Comparison of ENCODE assay signal across 19 cellular contexts in genomic region chr18:56202567-56203136, GRCh38.
"Had no signal": no experiment of that assay in that cellular context is flagged by ENCODE, and none has a peak within 500 bp of the region (broad histone marks: within the 10 kb centered on the region; RNA-seq: fewer than 3 reads in every experiment).

No MANE protein-coding gene starts in this region.

- H3K9me3 ChIP-seq: colonic mucosa had no signal

- H3K27ac ChIP-seq: cardiac muscle cell, colonic mucosa, esophagus squamous epithelium had no signal

- ATAC-seq: activated T-cell treated with anti-CD3 and anti-CD28 coated beads, Interleukin-2, amount 50 U/mL, for 72 hours; naive thymus-derived CD4-positive, alpha-beta T cell had no signal

- H3K27ac Mint-ChIP-seq: activated CD4-positive, alpha-beta T cell treated with anti-CD3 and anti-CD28 coated beads, Interleukin-2, amount 10 ng/mL, durations not matched to agents 7 days and 5 days; activated T-cell treated with anti-CD3 and anti-CD28 coated beads, Interleukin-2, amount 50 U/mL, for 72 hours; naive thymus-derived CD4-positive, alpha-beta T cell; type B pancreatic cell had no signal

- H3K27me3 ChIP-seq: cardiac muscle cell, colonic mucosa, esophagus squamous epithelium had no signal

- H3K4me3 ChIP-seq: cardiac muscle cell, colonic mucosa, esophagus squamous epithelium, smooth muscle cell had no signal

- H3K4me2 ChIP-seq: smooth muscle cell had no signal

- H3K9me3 Mint-ChIP-seq: activated CD4-positive, alpha-beta T cell treated with anti-CD3 and anti-CD28 coated beads, Interleukin-2, amount 10 ng/mL, durations not matched to agents 7 days and 5 days; type B pancreatic cell had no signal

- H3K4me3 Mint-ChIP-seq: activated CD4-positive, alpha-beta T cell treated with anti-CD3 and anti-CD28 coated beads, Interleukin-2, amount 10 ng/mL, durations not matched to agents 7 days and 5 days; activated T-cell treated with anti-CD3 and anti-CD28 coated beads, Interleukin-2, amount 50 U/mL, for 72 hours; naive thymus-derived CD4-positive, alpha-beta T cell; type B pancreatic cell had no signal

- DNase-seq: activated CD4-positive, alpha-beta T cell treated with anti-CD3 and anti-CD28 coated beads, Interleukin-2, amount 10 ng/mL, durations not matched to agents 7 days and 5 days; activated CD4-positive, CD25-positive, alpha-beta regulatory T cell; activated CD8-positive, alpha-beta memory T cell treated with anti-CD3 and anti-CD28 coated beads, Interleukin-2, amount 50 U/mL, for 48 hours; activated T-cell treated with anti-CD3 and anti-CD28 coated beads, Interleukin-2, amount 50 U/mL, for 72 hours; anterior cingulate cortex; colonic mucosa; esophagus squamous epithelium; foreskin melanocyte; mammary epithelial cell; naive thymus-derived CD4-positive, alpha-beta T cell; right cardiac atrium; stimulated activated CD4-positive, alpha-beta T cell treated with anti-CD3 and anti-CD28 coated beads, Interleukin-4, amount 100 ng/mL, for 4 hours; stimulated activated CD8-positive, alpha-beta memory T cell treated with anti-CD3 and anti-CD28 coated beads, Interleukin-4, amount 100 ng/mL, for 48 hours; stimulated activated naive CD4-positive, alpha-beta T cell treated with Interleukin-2 at 50 U/mL for 16 hours; SW 1271 had no signal

- H3K36me3 ChIP-seq: cardiac muscle cell, colonic mucosa, esophagus squamous epithelium had no signal

- H3K4me1 Mint-ChIP-seq: activated CD4-positive, alpha-beta T cell treated with anti-CD3 and anti-CD28 coated beads, Interleukin-2, amount 10 ng/mL, durations not matched to agents 7 days and 5 days had no signal

- H3K27me3 Mint-ChIP-seq: activated CD4-positive, alpha-beta T cell treated with anti-CD3 and anti-CD28 coated beads, Interleukin-2, amount 10 ng/mL, durations not matched to agents 7 days and 5 days; type B pancreatic cell had no signal

- FAIRE-seq: islet of Langerhans had no signal

- H3K36me3 Mint-ChIP-seq: type B pancreatic cell had no signal

- H3K4me1 ChIP-seq: colonic mucosa had no signal
